ENCODE assay signal across 9 cellular contexts in genomic region chr12:9169986-9170634, GRCh38. TPM values are rescaled to one million over a fixed set of nuclear protein-coding genes. Genes with fewer than 3 reads are reported as not detected.
DNase-seq lines count a peak whose midpoint lies in the region; ATAC-seq and TF ChIP-seq lines count a peak whose summit lies in the region.
"Not testable (repeated sequence)": the region's sequence is repeated elsewhere in the genome, so short reads cannot be mapped to it uniquely, and the experiment has no call there.
"Had no signal": no experiment of that assay in that cellular context is flagged by ENCODE, and none has a peak within 500 bp of the region (broad histone marks: within the 10 kb centered on the region; RNA-seq: fewer than 3 reads in every experiment).

No MANE protein-coding gene starts in this region.

- peak overlapping the region; percentile 29; the same call in 1 of the 2 replicates for H3K4me3 ChIP-seq in HUES6 (ENCODE audit: low read depth, low read length)
- H3K4me3 ChIP-seq in endodermal cell (ENCODE audit: low read length): peak overlapping the region; percentile 35
- H3K4me3 ChIP-seq in heart right ventricle: peak overlapping the region in 3 of 10 donors; percentile 10 to 27 (median 11)
- not testable (repeated sequence) for H3K4me3 ChIP-seq in gastrocnemius medialis

- not testable (repeated sequence) for H3K36me3 ChIP-seq in HUES6 (ENCODE audit: control insufficient read depth, insufficient read depth, low read length); endodermal cell (ENCODE audit: control insufficient read depth, insufficient read depth, low read length); heart right ventricle; gastrocnemius medialis

- 74% methylated on average over 6 of the region's 11 CpGs; no CpG with 5 or more reads in 1 of the 2 experiments for WGBS in endodermal cell (ENCODE audit: insufficient coverage in 1 of 2, insufficient read length in 1 of 2), 2 experiments
- WGBS in heart right ventricle, 2 donors: 54 to 60% methylated on average over 8 to 11 of the region's 11 CpGs

- H3K27ac Mint-ChIP-seq in endodermal cell: peak overlapping the region; percentile 72

- H3K27ac ChIP-seq in HUES6 (ENCODE audit: low read depth, low read length); endodermal cell (ENCODE audit: low read depth, low read length): not testable (repeated sequence)
- H3K27ac ChIP-seq in heart right ventricle (peak overlapping the region; percentile 26 to 89 (median 66)), gastrocnemius medialis (peak overlapping the region in 3 of 4 donors; percentile 11 to 48 (median 45))

- TF ChIP-seq CTCF in endodermal cell (conservative IDR thresholded peaks at IDR 0.05); heart right ventricle (IDR thresholded peaks at IDR 0.05); gastrocnemius medialis (IDR thresholded peaks at IDR 0.05 in 4 of 5, conservative IDR thresholded peaks at IDR 0.05 in 1 of 5): not testable (repeated sequence)

- not testable (repeated sequence) for H3K9me3 ChIP-seq in HUES6 (ENCODE audit: control insufficient read depth, insufficient read depth, low read depth, low read length); endodermal cell (ENCODE audit: control insufficient read depth, low read length); gastrocnemius medialis
- H3K9me3 ChIP-seq in heart right ventricle: peaks cover 0 to 17% (median 0%) of the 10 kb centered on the region in 11 donors

- H3K36me3 Mint-ChIP-seq in endodermal cell (ENCODE audit: low read depth): not testable (repeated sequence)

- peaks cover 22% of the 10 kb centered on the region for H3K4me1 ChIP-seq in HUES6 (ENCODE audit: control insufficient read depth, insufficient read depth, low read length)
- not testable (repeated sequence) for H3K4me1 ChIP-seq in endodermal cell (ENCODE audit: control insufficient read depth, insufficient read depth, low read length); gastrocnemius medialis
- peaks cover 0 to 51% (median 4%) of the 10 kb centered on the region in 9 donors for H3K4me1 ChIP-seq in heart right ventricle

- H3K9me3 Mint-ChIP-seq in endodermal cell: not testable (repeated sequence)

- not testable (repeated sequence) for H3K9ac ChIP-seq in HUES6 (ENCODE audit: low read length); endodermal cell (ENCODE audit: extremely low read depth, low read length, poor library complexity, severe bottlenecking)

- H3K4me1 Mint-ChIP-seq in endodermal cell: peaks cover 31% of the 10 kb centered on the region

- peak; percentile 86 for DNase-seq in endodermal cell
- peak; percentile 20 to 68 for DNase-seq in heart right ventricle
- DNase-seq in iPS DF 4.7 (ENCODE audit: extremely low read depth, low spot score): peak; percentile 41
- peak; percentile 7 for DNase-seq in left kidney (ENCODE audit: low read depth, low spot score)
- peak; percentile 26 to 67 for DNase-seq in lung microvascular endothelial cell (ENCODE audit: low read depth in 2 of 2)
- not testable (repeated sequence) for DNase-seq in gastrocnemius medialis

- not testable (repeated sequence) for TF ChIP-seq POLR2A in gastrocnemius medialis (IDR thresholded peaks at IDR 0.05)

- in situ Hi-C loops in gastrocnemius medialis (cut with MboI; ENCODE audit: low sequenced_read_pairs in 4 of 4): not testable (repeated sequence)

- H3K27me3 ChIP-seq in HUES6 (ENCODE audit: control insufficient read depth, insufficient read depth, low read length); endodermal cell (ENCODE audit: control insufficient read depth, insufficient read depth, low read length, poor library complexity, severe bottlenecking); heart right ventricle; gastrocnemius medialis: not testable (repeated sequence)

- H3K27me3 Mint-ChIP-seq in endodermal cell (ENCODE audit: insufficient read depth): not testable (repeated sequence)

- peak overlapping the region; percentile 28 for H3K4me3 Mint-ChIP-seq in endodermal cell

- peak; percentile 64 to 96 (median 87) for ATAC-seq in heart right ventricle
- peak in 1 of 2 donors; percentile 45 for ATAC-seq in gastrocnemius medialis

- intact Hi-C loops in heart right ventricle (cut with DNase I): loop anchor here in 3 of 10 donors (2.0 kb wide), 2 partner anchors 53 to 69 kb away; no protein-coding TSS in a partner anchor
- intact Hi-C loops in gastrocnemius medialis (cut with DNase I; ENCODE audit: low total_unique reads): loop anchor here (5.0 kb wide), 2 partner anchors 53 to 72 kb away; partner anchors contain the start of gene A2M

RNA-seq across cellular contexts. Expression of gene PZP, which starts 38.1 kb away (rescaled TPM):
- total RNA-seq in endodermal cell (1 to 10 TPM in 1 of 2 donors, not detected in 1; 1.3 TPM), heart right ventricle (1 to 10 TPM in 3 of 10 donors, under 1 TPM in 7; 0.15 to 1.6 (median 0.54) TPM), lung microvascular endothelial cell (under 0.01 and 0.22 TPM in 2 replicates), gastrocnemius medialis (under 1 TPM in 2 of 4 donors, not detected in 2; 0.07 to 0.46 TPM)
- polyA plus RNA-seq in endodermal cell (2013, experiment 1 of 2): 0.14 TPM
- 0.33 TPM for polyA plus RNA-seq in endodermal cell (2013, experiment 2 of 2)
- polyA plus RNA-seq in heart right ventricle: 1 to 10 TPM in 1 of 2 donors, under 1 TPM in 1; 0.20 to 1.3 TPM
- total RNA-seq: A673, M059J had no signal

RNA-seq across cellular contexts. Expression of gene A2M, which starts 54.4 kb away (rescaled TPM):
- under 1 TPM in 1 of 2 donors, not detected in 1; 0.66 TPM for total RNA-seq in endodermal cell
- polyA plus RNA-seq in endodermal cell (2013, experiment 1 of 2): 84.9 TPM
- 131 TPM for polyA plus RNA-seq in endodermal cell (2013, experiment 2 of 2)
- 1,000 to 10,000 TPM in 1 of 10 donors, 100 to 1,000 TPM in 9; 296 to 1,678 (median 530) TPM for total RNA-seq in heart right ventricle
- 100 to 1,000 TPM; 194 to 244 TPM for polyA plus RNA-seq in heart right ventricle
- total RNA-seq in lung microvascular endothelial cell: 3.8 and 19.0 TPM in 2 replicates
- 100 to 1,000 TPM in 3 of 4 donors, 10 to 100 TPM in 1; 77.1 to 135 (median 126) TPM for total RNA-seq in gastrocnemius medialis
